24 cellular contexts compared by ENCODE assay signal in genomic region chr3:139293665-139294023, GRCh38.
"Had no signal": no experiment of that assay in that cellular context is flagged by ENCODE, and none has a peak within 500 bp of the region (broad histone marks: within the 10 kb centered on the region; RNA-seq: fewer than 3 reads in every experiment).

No MANE protein-coding gene starts in this region.

- H3K9ac ChIP-seq: parathyroid adenoma had no signal

- H3K4me3 ChIP-seq: esophagus muscularis mucosa, gastroesophageal sphincter, left lung, lower lobe of right lung, psoas muscle, spleen, tibial artery, upper lobe of left lung had no signal

- H3K9me3 ChIP-seq: esophagus muscularis mucosa, gastroesophageal sphincter, left lung, lower lobe of right lung, psoas muscle, spleen, tibial artery, upper lobe of left lung had no signal

- DNase-seq: effector memory CD8-positive, alpha-beta T cell; glutamatergic neuron; immature natural killer cell; left lung; lower lobe of right lung; mesendoderm; naive B cell; psoas muscle; retina; spleen; stimulated activated CD4-positive, alpha-beta T cell treated with anti-CD3 and anti-CD28 coated beads, Interleukin-15, amount 100 ng/mL, for 24 hours; stimulated activated CD4-positive, alpha-beta T cell treated with anti-CD3 and anti-CD28 coated beads, Interleukin-1b, Interleukin-23, amount 100 ng/mL, for 48 hours; stimulated activated CD4-positive, alpha-beta T cell treated with anti-CD3 and anti-CD28 coated beads, Interleukin-4, amount 100 ng/mL, for 24 hours; tibial artery; upper lobe of left lung had no signal

- H2AFZ ChIP-seq: parathyroid adenoma had no signal

- H3K9me3 Mint-ChIP-seq: dendritic cell treated with granulocyte-macrophage colony-stimulating factor and Interleukin-4, amounts not matched to agents 40 ng/mL and 50 ng/mL, for 4 days; effector memory CD8-positive, alpha-beta T cell; immature natural killer cell; naive B cell; nephron; stimulated activated memory B cell treated with anti-CD40 and anti-IgM and Interleukin-4, amounts not matched to agents 10 μg/mL and 1 μg/mL and 100 μg/mL, for 72 hours; stimulated activated naive CD8-positive, alpha-beta T cell treated with anti-CD3 and anti-CD28 coated beads, Interleukin-15, Interleukin-2, amounts not matched to agents 100 ng/mL and 50 ng/mL, for 24 hours had no signal

- H3K27me3 ChIP-seq: esophagus muscularis mucosa, gastroesophageal sphincter, left lung, spleen, tibial artery, upper lobe of left lung had no signal

- H3K27ac Mint-ChIP-seq: dendritic cell treated with granulocyte-macrophage colony-stimulating factor and Interleukin-4, amounts not matched to agents 40 ng/mL and 50 ng/mL, for 4 days; effector memory CD8-positive, alpha-beta T cell; immature natural killer cell; naive B cell; stimulated activated memory B cell treated with anti-CD40 and anti-IgM and Interleukin-4, amounts not matched to agents 10 μg/mL and 1 μg/mL and 100 μg/mL, for 72 hours; stimulated activated naive CD8-positive, alpha-beta T cell treated with anti-CD3 and anti-CD28 coated beads, Interleukin-15, Interleukin-2, amounts not matched to agents 100 ng/mL and 50 ng/mL, for 24 hours had no signal

- H3K27me3 Mint-ChIP-seq: stimulated activated memory B cell treated with anti-CD40 and anti-IgM and Interleukin-4, amounts not matched to agents 10 μg/mL and 1 μg/mL and 100 μg/mL, for 72 hours had no signal

- H3K4me3 Mint-ChIP-seq: dendritic cell treated with granulocyte-macrophage colony-stimulating factor and Interleukin-4, amounts not matched to agents 40 ng/mL and 50 ng/mL, for 4 days; effector memory CD8-positive, alpha-beta T cell; immature natural killer cell; naive B cell; nephron; stimulated activated memory B cell treated with anti-CD40 and anti-IgM and Interleukin-4, amounts not matched to agents 10 μg/mL and 1 μg/mL and 100 μg/mL, for 72 hours; stimulated activated naive CD8-positive, alpha-beta T cell treated with anti-CD3 and anti-CD28 coated beads, Interleukin-15, Interleukin-2, amounts not matched to agents 100 ng/mL and 50 ng/mL, for 24 hours had no signal

- H3K4me1 Mint-ChIP-seq: immature natural killer cell; naive B cell; nephron; stimulated activated memory B cell treated with anti-CD40 and anti-IgM and Interleukin-4, amounts not matched to agents 10 μg/mL and 1 μg/mL and 100 μg/mL, for 72 hours had no signal

- ATAC-seq: effector memory CD8-positive, alpha-beta T cell; gastroesophageal sphincter; left lung; lower lobe of right lung; psoas muscle; sciatic nerve; stimulated activated memory B cell treated with anti-CD40 and anti-IgM and Interleukin-4, amounts not matched to agents 10 μg/mL and 1 μg/mL and 100 μg/mL, for 72 hours had no signal

- H3K36me3 Mint-ChIP-seq: immature natural killer cell; naive B cell; stimulated activated memory B cell treated with anti-CD40 and anti-IgM and Interleukin-4, amounts not matched to agents 10 μg/mL and 1 μg/mL and 100 μg/mL, for 72 hours had no signal

- H3K79me2 ChIP-seq: parathyroid adenoma had no signal

- H3K4me1 ChIP-seq: esophagus muscularis mucosa, gastroesophageal sphincter, left lung, lower lobe of right lung, psoas muscle, spleen, tibial artery, upper lobe of left lung had no signal

- H3K36me3 ChIP-seq: esophagus muscularis mucosa, gastroesophageal sphincter, left lung, lower lobe of right lung, spleen, tibial artery, upper lobe of left lung had no signal

- H3K27ac ChIP-seq: epithelial cell of prostate, esophagus muscularis mucosa, gastroesophageal sphincter, left lung, lower lobe of right lung, parathyroid adenoma, psoas muscle, spleen, tibial artery, upper lobe of left lung had no signal
